Comparison of ENCODE assay signal across 24 cellular contexts in the genomic region with DNA sequence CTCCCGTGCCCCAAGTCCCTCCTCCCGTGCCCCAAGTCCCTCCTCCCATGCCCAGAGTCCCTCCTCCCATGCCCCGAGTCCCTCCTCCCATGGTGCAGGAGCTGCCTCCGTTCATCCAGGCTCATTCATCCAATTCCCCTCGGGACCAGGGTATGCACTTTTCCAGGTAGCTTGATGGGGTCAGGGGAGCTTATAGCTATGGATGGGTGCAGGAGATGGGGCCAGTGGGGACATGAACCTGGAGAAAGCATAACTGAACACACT.
DNase-seq lines count a peak whose midpoint lies in the region; ATAC-seq, FAIRE-seq and TF ChIP-seq lines count a peak whose summit lies in the region.
"Had no signal": no experiment of that assay in that cellular context is flagged by ENCODE, and none has a peak within 500 bp of the region (broad histone marks: within the 10 kb centered on the region; RNA-seq: fewer than 3 reads in every experiment).

No MANE protein-coding gene starts in this region.

- ATAC-seq in Right ventricle myocardium superior (ENCODE audit: poor library complexity) (no peak), Right ventricle myocardium inferior (no peak), WTC11 (no peak)
- ATAC-seq: A549; CD8-positive, alpha-beta T cell had no signal

- H3K27ac Mint-ChIP-seq in WTC11 (no peak overlapping the region), glutamatergic neuron (ENCODE audit: unreplicated experiment) (peak overlapping the region; percentile 92)
- H3K27ac Mint-ChIP-seq: B cell; CD4-positive, alpha-beta T cell; CD8-positive, alpha-beta T cell had no signal

- H3K27ac ChIP-seq in osteoblast (ENCODE audit: low read depth, low read length) (no peak overlapping the region), WERI-Rb-1 (no peak overlapping the region)
- H3K27ac ChIP-seq: 22Rv1; A549; BLaER1 treated with 17β-estradiol and CSF1 and Interleukin-3, amounts not matched to agents 10 nM and 100 nM; C4-2B had no signal

- no peak overlapping the region for H2AFZ ChIP-seq in osteoblast (ENCODE audit: low read length)

- H3K27me3 Mint-ChIP-seq in WTC11 (ENCODE audit: low read depth) (peaks cover 3% of the 10 kb centered on the region; the same call in 1 of the 2 replicates), glutamatergic neuron (ENCODE audit: unreplicated experiment) (peaks cover 23% of the 10 kb centered on the region)
- H3K27me3 Mint-ChIP-seq: CD4-positive, alpha-beta T cell had no signal

- H3K36me3 ChIP-seq in osteoblast (ENCODE audit: insufficient read depth, low read length): no peaks in the 10 kb centered on the region
- H3K36me3 ChIP-seq in WERI-Rb-1: no peaks in the 10 kb centered on the region
- H3K36me3 ChIP-seq: BLaER1 treated with 17β-estradiol and CSF1 and Interleukin-3, amounts not matched to agents 10 nM and 100 nM had no signal

- H3K4me3 ChIP-seq in osteoblast (ENCODE audit: insufficient read depth, low read length): no peak overlapping the region
- no peak overlapping the region for H3K4me3 ChIP-seq in WERI-Rb-1 (ENCODE audit: low read depth, low read length)
- H3K4me3 ChIP-seq: A549; BLaER1 treated with 17β-estradiol and CSF1 and Interleukin-3, amounts not matched to agents 10 nM and 100 nM had no signal

- H4K20me1 ChIP-seq in osteoblast (ENCODE audit: insufficient read depth, low read length): no peaks in the 10 kb centered on the region
- H4K20me1 ChIP-seq: BLaER1 treated with 17β-estradiol and CSF1 and Interleukin-3, amounts not matched to agents 10 nM and 100 nM had no signal

- H3K4me3 Mint-ChIP-seq in WTC11: no peak overlapping the region
- H3K4me3 Mint-ChIP-seq in glutamatergic neuron (ENCODE audit: unreplicated experiment): no peak overlapping the region
- H3K4me3 Mint-ChIP-seq: B cell; CD4-positive, alpha-beta T cell; CD8-positive, alpha-beta T cell had no signal

- H3K4me1 Mint-ChIP-seq in WTC11 (peaks cover 32% of the 10 kb centered on the region), glutamatergic neuron (ENCODE audit: low read depth, unreplicated experiment) (peaks cover 38% of the 10 kb centered on the region)
- H3K4me1 Mint-ChIP-seq: B cell had no signal

- H3K9me3 ChIP-seq in osteoblast (ENCODE audit: low read depth, low read length) (no peaks in the 10 kb centered on the region), WERI-Rb-1 (ENCODE audit: severe bottlenecking) (no peaks in the 10 kb centered on the region)
- H3K9me3 ChIP-seq: A549, Caco-2 had no signal

- no peaks in the 10 kb centered on the region for H3K79me2 ChIP-seq in osteoblast (ENCODE audit: insufficient read depth, low read length)

- intact Hi-C loops in Right ventricle myocardium superior (cut with DNase I): no loop called here
- intact Hi-C loops in Right ventricle myocardium inferior (cut with DNase I): no loop called here

- no peaks in the 10 kb centered on the region for H3K27me3 ChIP-seq in osteoblast (ENCODE audit: insufficient read depth, low read length)
- no peaks in the 10 kb centered on the region for H3K27me3 ChIP-seq in WERI-Rb-1 (ENCODE audit: insufficient read depth, low read depth, severe bottlenecking)
- H3K27me3 ChIP-seq: BLaER1 treated with 17β-estradiol and CSF1 and Interleukin-3, amounts not matched to agents 10 nM and 100 nM had no signal

- no peak overlapping the region for H3K4me2 ChIP-seq in osteoblast (ENCODE audit: insufficient read depth, low read length)
- H3K4me2 ChIP-seq: A549; BLaER1 treated with 17β-estradiol and CSF1 and Interleukin-3, amounts not matched to agents 10 nM and 100 nM had no signal

- TF ChIP-seq CTCF in WTC11 (IDR thresholded peaks at IDR 0.05): no peak
- no peak for TF ChIP-seq CTCF in glutamatergic neuron (IDR thresholded peaks at IDR 0.05; ENCODE audit: partially characterized antibody, unreplicated experiment)
- no peak for TF ChIP-seq CTCF in osteoblast (IDR thresholded peaks at IDR 0.05; ENCODE audit: extremely low read depth, low read depth, low read length)
- TF ChIP-seq CTCF in WERI-Rb-1 (IDR thresholded peaks at IDR 0.05; ENCODE audit: low read depth, low read length): no peak

- no peaks in the 10 kb centered on the region for H3K4me1 ChIP-seq in osteoblast (ENCODE audit: insufficient read depth, low read length)
- H3K4me1 ChIP-seq: A549; BLaER1 treated with 17β-estradiol and CSF1 and Interleukin-3, amounts not matched to agents 10 nM and 100 nM; Caco-2 had no signal

- POLR2A ChIA-PET in WTC11 (lab: Charles Lee): interaction anchor here (0.7 kb wide), 1 partner anchor 9 kb away, joined by 3 read pairs; no protein-coding TSS in a partner anchor

- H3K9me3 Mint-ChIP-seq in WTC11 (peaks cover 15% of the 10 kb centered on the region), glutamatergic neuron (ENCODE audit: unreplicated experiment) (peaks cover 26% of the 10 kb centered on the region)
- H3K9me3 Mint-ChIP-seq: CD4-positive, alpha-beta T cell; CD8-positive, alpha-beta T cell had no signal

- CTCF ChIA-PET in WTC11 (lab: Charles Lee): interaction anchor here (0.6 to 1.2 kb wide), 4 partner anchors 9 to 174 kb away, joined by 3 to 5 read pairs (median 4); no protein-coding TSS in a partner anchor

- H3K36me3 Mint-ChIP-seq in WTC11 (peaks cover 11% of the 10 kb centered on the region), glutamatergic neuron (ENCODE audit: unreplicated experiment) (peaks cover 10% of the 10 kb centered on the region)
- H3K36me3 Mint-ChIP-seq: CD8-positive, alpha-beta T cell had no signal

- DNase-seq in Right ventricle myocardium superior (peak; percentile 15), Right ventricle myocardium inferior (ENCODE audit: missing footprints) (no peak), WTC11 (ENCODE audit: low spot score) (no peak), glutamatergic neuron (no peak), osteoblast (ENCODE audit: insufficient read length, low spot score, missing footprints) (peak; percentile 31), NCI-H510A (lab: John Stamatoyannopoulos, UW) (no peak), GM12891 (ENCODE audit: insufficient read length, low spot score) (no peak), WERI-Rb-1 (no peak)
- DNase-seq: AML-193; Caco-2; Calu3; CD4-positive, alpha-beta T cell; CD8-positive, alpha-beta T cell; DMS79 treated with DMSO at 0.1 percent for 48 hours; GF-D8 had no signal

- FAIRE-seq in GM12891 (lab: Jason Lieb, UNC): no peak
- FAIRE-seq: A549, D721Med, G401.6, GM12892, GM18507 had no signal

- TF ChIP-seq POLR2A in GM12891 (IDR thresholded peaks at IDR 0.05; ENCODE audit: low read depth, low read length): no peak

TF ChIP-seq in WTC11, 78 proteins besides CTCF, POLR2A, EP300 and RAD21:
- TF ChIP-seq ZNF263 (CRISPR knock-in tag; IDR thresholded peaks at IDR 0.05; ENCODE audit: low read depth): peak; percentile 83; the same call in 1 of the 2 replicates
- TF ChIP-seq, protein P1, sequence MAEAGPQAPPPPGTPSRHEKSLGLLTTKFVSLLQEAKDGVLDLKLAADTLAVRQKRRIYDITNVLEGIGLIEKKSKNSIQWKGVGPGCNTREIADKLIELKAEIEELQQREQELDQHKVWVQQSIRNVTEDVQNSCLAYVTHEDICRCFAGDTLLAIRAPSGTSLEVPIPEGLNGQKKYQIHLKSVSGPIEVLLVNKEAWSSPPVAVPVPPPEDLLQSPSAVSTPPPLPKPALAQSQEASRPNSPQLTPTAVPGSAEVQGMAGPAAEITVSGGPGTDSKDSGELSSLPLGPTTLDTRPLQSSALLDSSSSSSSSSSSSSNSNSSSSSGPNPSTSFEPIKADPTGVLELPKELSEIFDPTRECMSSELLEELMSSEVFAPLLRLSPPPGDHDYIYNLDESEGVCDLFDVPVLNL (CRISPR knock-in tag; IDR thresholded peaks at IDR 0.05; ENCODE audit: borderline replicate concordance, low read depth): no peak

TF ChIP-seq in GM12891, 5 proteins besides CTCF, POLR2A, EP300 and RAD21:
- TF ChIP-seq POU2F2 (IDR thresholded peaks at IDR 0.05; ENCODE audit: low read depth, low read length) (no peak), TAF1 (IDR thresholded peaks at IDR 0.05; ENCODE audit: low read depth, low read length) (no peak), PAX5 (IDR thresholded peaks at IDR 0.05; ENCODE audit: insufficient read depth, low read length, severe bottlenecking) (no peak), SPI1 (IDR thresholded peaks at IDR 0.05; ENCODE audit: low read depth, low read length) (no peak), POLR2AphosphoS5 (IDR thresholded peaks at IDR 0.05; ENCODE audit: low read depth, low read length) (no peak)

Comparison
In these comparisons a context has a peak if more than half of its experiments do, and no peak if none do; other contexts are left out.
1. DNase-seq: peak in Right ventricle myocardium superior (single experiment) and osteoblast (single experiment); none in Right ventricle myocardium inferior (single experiment), WTC11 (single experiment), glutamatergic neuron (single experiment), NCI-H510A (single experiment), GM12891 (single experiment) and WERI-Rb-1 (single experiment).